7 cellular contexts compared by ENCODE assay signal in genomic region chr15:35545316-35545824, GRCh38. TPM values are rescaled to one million over a fixed set of nuclear protein-coding genes. Genes with fewer than 3 reads are reported as not detected.
DNase-seq lines count a peak whose midpoint lies in the region; ATAC-seq and TF ChIP-seq lines count a peak whose summit lies in the region.

No MANE protein-coding gene starts in this region.

- CTCF ChIA-PET in WTC11 (lab: Charles Lee): interaction anchor here (0.6 kb wide), 1 partner anchor 408 kb away, joined by 3 read pairs; no protein-coding TSS in a partner anchor

- no peak for TF ChIP-seq POLR2A in erythroblast (IDR thresholded peaks at IDR 0.05; ENCODE audit: low read length)

- H3K4me1 ChIP-seq in muscle layer of duodenum (ENCODE audit: control insufficient read depth in 1 of 2, insufficient read depth in 2 of 2, low read length in 2 of 2) (peaks cover 5 to 13% of the 10 kb centered on the region in 2 donors), thoracic aorta (ENCODE audit: control insufficient read depth in 1 of 2, low read depth in 2 of 2) (peaks cover 15 to 39% of the 10 kb centered on the region in 2 donors)

- H3K36me3 ChIP-seq in muscle layer of duodenum (ENCODE audit: control insufficient read depth in 1 of 2, insufficient read depth in 2 of 2, low read length in 2 of 2): no peaks in the 10 kb centered on the region
- H3K36me3 ChIP-seq in thoracic aorta: no peaks in the 10 kb centered on the region

- H3K4me1 Mint-ChIP-seq in WTC11: peaks cover 50% of the 10 kb centered on the region

- peak; percentile 25 for DNase-seq in Jurkat, Clone E6-1 (ENCODE audit: low read depth, low spot score)
- no peak for DNase-seq in WTC11 (ENCODE audit: low spot score)
- DNase-seq in erythroblast (lab: John Stamatoyannopoulos, UW): peak; percentile 73 to 86
- DNase-seq in thoracic aorta (ENCODE audit: low spot score): no peak

- no peaks in the 10 kb centered on the region for H3K36me3 Mint-ChIP-seq in WTC11

- peak overlapping the region; percentile 88 for H3K4me3 Mint-ChIP-seq in WTC11

- peak overlapping the region; percentile 90 for H3K27ac ChIP-seq in muscle layer of duodenum (ENCODE audit: low read length)
- H3K27ac ChIP-seq in thoracic aorta: peak overlapping the region; percentile 95 to 98

- ATAC-seq in GM21723 (IDR thresholded peaks at IDR 0.05; ENCODE audit: unreplicated experiment) (peak; percentile 17), WTC11 (peak; percentile 9), thoracic aorta (ENCODE audit: insufficient number of reproducible peaks, low FRiP score, low read depth) (no peak)

- peak overlapping the region; percentile 99 for H3K27ac Mint-ChIP-seq in WTC11

- no peaks in the 10 kb centered on the region for H3K9me3 Mint-ChIP-seq in WTC11

- no peaks in the 10 kb centered on the region for H3K27me3 Mint-ChIP-seq in WTC11 (ENCODE audit: low read depth)

- TF ChIP-seq CTCF in WTC11 (IDR thresholded peaks at IDR 0.05) (no peak), thoracic aorta (IDR thresholded peaks at IDR 0.05) (peak; percentile 23)

- H3K4me3 ChIP-seq in GM08714 (ENCODE audit: low read length) (peak overlapping the region; percentile 78), muscle layer of duodenum (ENCODE audit: low read depth in 1 of 2, low read length in 2 of 2) (peak overlapping the region; percentile 77 to 82), thoracic aorta (peak overlapping the region; percentile 85)
- H3K4me3 ChIP-seq in Jurkat, Clone E6-1 (ENCODE audit: low read length): peak overlapping the region; percentile 68

- H3K9me3 ChIP-seq in muscle layer of duodenum (ENCODE audit: control insufficient read depth in 1 of 2, low read length in 2 of 2) (no peaks in the 10 kb centered on the region), thoracic aorta (no peaks in the 10 kb centered on the region)

- POLR2A ChIA-PET in WTC11 (lab: Charles Lee): interaction anchor here (0.6 kb wide), 1 partner anchor 19 kb away, joined by 3 read pairs; no protein-coding TSS in a partner anchor

- H3K27me3 ChIP-seq in muscle layer of duodenum (ENCODE audit: low read depth, low read length): no peaks in the 10 kb centered on the region
- H3K27me3 ChIP-seq in thoracic aorta (replicated peaks; ENCODE audit: insufficient read depth): no peaks in the 10 kb centered on the region

TF ChIP-seq in WTC11, 78 proteins besides CTCF, POLR2A, EP300 and RAD21:
- TF ChIP-seq IRF2 (CRISPR knock-in tag; IDR thresholded peaks at IDR 0.05; ENCODE audit: borderline replicate concordance, low read depth): no peak

RNA-seq across cellular contexts. Expression of gene DPH6, which starts 0.6 kb away (rescaled TPM):
- polyA plus RNA-seq in Jurkat, Clone E6-1 (2012; ENCODE audit: insufficient read depth, insufficient read length): 28.9 TPM
- total RNA-seq in WTC11 (2021) (30.4 to 32.7 TPM (median 31.7 TPM) in 3 replicates), thoracic aorta (10 to 100 TPM; 11.5 to 34.8 TPM)

Comparison
In these comparisons a context has a peak if more than half of its experiments do, and no peak if none do; other contexts are left out.
1. DNase-seq: peak in Jurkat, Clone E6-1 (single experiment) and erythroblast (2 of 2); none in WTC11 (single experiment) and thoracic aorta (single experiment).
2. Peak in every context shown above with its lines, with median percentiles within 50 percentile points of each other: H3K4me3 ChIP-seq.